8 cellular contexts compared by ENCODE assay signal in the genomic region with DNA sequence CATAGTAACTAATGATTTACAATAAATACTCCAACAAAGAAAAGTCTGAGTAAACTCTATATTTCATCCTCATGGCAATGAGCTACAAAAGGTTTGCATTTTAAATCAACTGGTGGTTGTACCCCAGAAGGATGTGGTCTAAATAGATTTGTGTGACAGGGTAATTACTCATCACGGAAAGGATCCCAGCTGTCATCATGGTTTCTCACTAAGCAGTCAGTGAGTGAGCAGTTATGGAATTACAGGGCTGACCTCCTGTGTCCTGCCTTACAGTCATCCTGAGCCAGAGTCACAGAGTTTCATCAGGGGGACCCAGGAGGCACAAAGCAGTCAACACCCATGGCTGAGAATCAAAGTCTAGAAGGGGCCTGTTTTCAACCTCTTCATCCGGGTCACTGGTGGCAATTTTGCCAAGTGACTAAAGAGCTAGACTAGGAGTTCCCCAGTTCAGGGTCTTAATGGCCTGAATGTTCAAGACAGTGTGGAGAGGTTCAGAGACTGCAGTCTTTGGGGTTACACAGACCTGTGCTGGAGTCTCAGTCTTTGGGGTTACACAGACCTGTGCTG.
DNase-seq lines count a peak whose midpoint lies in the region; ATAC-seq, FAIRE-seq and TF ChIP-seq lines count a peak whose summit lies in the region.

No MANE protein-coding gene starts in this region.

- TF ChIP-seq POLR2A in GM18505 (IDR thresholded peaks at IDR 0.05; ENCODE audit: borderline replicate concordance, extremely low read depth, insufficient read depth, insufficient read length) = no peak
- no peak for TF ChIP-seq POLR2A in H54 (IDR thresholded peaks at IDR 0.05; ENCODE audit: low read depth, low read length)

- FAIRE-seq in H54 (lab: Jason Lieb, UNC) = peak; percentile 100

- H3K4me2 ChIP-seq in mammary epithelial cell (ENCODE audit: insufficient read depth, low read depth, low read length) = peak overlapping the region; percentile 65

- H2AFZ ChIP-seq in mammary epithelial cell (ENCODE audit: low read depth, low read length) = peak overlapping the region; percentile 77

- intact Hi-C loops in mammary epithelial cell (cut with micrococcal nuclease) = loop anchor here (5.0 kb wide), 2 partner anchors 238 to 623 kb away; a partner anchor contains a TSS

- peak overlapping the region; percentile 48 for H3K9ac ChIP-seq in mammary epithelial cell (ENCODE audit: insufficient read depth, low read length)

- peaks cover 2% of the 10 kb centered on the region for H3K9me3 ChIP-seq in mammary epithelial cell (replicated peaks; ENCODE audit: insufficient read depth, low read length)
- H3K9me3 ChIP-seq in right atrium auricular region = no peaks in the 10 kb centered on the region

- no peaks in the 10 kb centered on the region for H3K79me2 ChIP-seq in mammary epithelial cell (ENCODE audit: insufficient read depth, low read length)

- H3K27ac ChIP-seq in mammary epithelial cell (ENCODE audit: insufficient read depth, low read depth, low read length) (peak overlapping the region; percentile 90), right atrium auricular region (no peak overlapping the region)

- dilution Hi-C loops in mammary epithelial cell (cut with HindIII; ENCODE audit: low sequenced_read_pairs) = no loop called here

- no peak overlapping the region for H3K4me3 ChIP-seq in mammary epithelial cell (replicated peaks in 1 of 3; ENCODE audit: insufficient read depth in 1 of 3, low read depth in 2 of 3, low read length in 3 of 3)
- no peak overlapping the region for H3K4me3 ChIP-seq in right atrium auricular region

- no TSS peak for BruUV-seq in mammary epithelial cell (replicated peaks; lab: Mats Ljungman, UMichigan)

- DNase-seq in H54 (ENCODE audit: insufficient read length, low spot score) (peak; percentile 45), NCI-H226 (peak; percentile 16), mammary epithelial cell (peak; percentile 96), NCI-H146 treated with DMSO at 0.1 percent for 48 hours (lab: John Stamatoyannopoulos, UW; ENCODE audit: unreplicated experiment) (no peak), right atrium auricular region (ENCODE audit: low spot score) (no peak), DMS153 (lab: John Stamatoyannopoulos, UW) (no peak)
- peak; percentile 33 to 56 for DNase-seq in stimulated activated CD4-positive, alpha-beta T cell treated with anti-CD3 and anti-CD28 coated beads, Interleukin-4, amount 100 ng/mL, for 48 hours (ENCODE audit: low read depth in 2 of 2)

- in situ Hi-C loops in mammary epithelial cell (cut with MboI; ENCODE audit: low sequenced_read_pairs in 2 of 2) = no loop called here

- H3K36me3 ChIP-seq in mammary epithelial cell (ENCODE audit: insufficient read depth, low read length) = no peaks in the 10 kb centered on the region
- no peaks in the 10 kb centered on the region for H3K36me3 ChIP-seq in right atrium auricular region

- TF ChIP-seq CTCF in mammary epithelial cell (conservative IDR thresholded peaks at IDR 0.05 in 1 of 2, IDR thresholded peaks at IDR 0.05 in 1 of 2; ENCODE audit: extremely low read depth in 1 of 2, insufficient read depth in 1 of 2, low read depth in 1 of 2, low read length in 2 of 2) (no peak), right atrium auricular region (IDR thresholded peaks at IDR 0.05) (no peak)

- WGBS in mammary epithelial cell (ENCODE audit: low coverage, missing lambda C conversion rate) = 0% methylated on average over 2 of the region's 2 CpGs

- CTCF ChIA-PET in mammary epithelial cell (lab: Charles Lee; ENCODE audit: low non-redundant PET) = interaction anchor here (0.8 kb wide), 1 partner anchor 535 kb away, joined by 7 read pairs; no protein-coding TSS in a partner anchor

- H3K4me1 ChIP-seq in mammary epithelial cell (ENCODE audit: insufficient read depth, low read length) (peaks cover 42% of the 10 kb centered on the region), right atrium auricular region (no peaks in the 10 kb centered on the region)

- ATAC-seq in GM18505 (IDR thresholded peaks at IDR 0.05; ENCODE audit: unreplicated experiment) = peak; percentile 88

- H4K20me1 ChIP-seq in mammary epithelial cell (ENCODE audit: insufficient read depth, low read length) = no peaks in the 10 kb centered on the region

- H3K27me3 ChIP-seq in mammary epithelial cell (ENCODE audit: insufficient read depth, low read length) = no peaks in the 10 kb centered on the region
- no peaks in the 10 kb centered on the region for H3K27me3 ChIP-seq in right atrium auricular region

Comparison
In these comparisons a context has a peak if more than half of its experiments do, and no peak if none do; other contexts are left out.
1. DNase-seq: peak in H54 (single experiment), NCI-H226 (single experiment), mammary epithelial cell (single experiment) and stimulated activated CD4-positive, alpha-beta T cell treated with anti-CD3 and anti-CD28 coated beads, Interleukin-4, amount 100 ng/mL, for 48 hours (2 of 2); none in NCI-H146 treated with DMSO at 0.1 percent for 48 hours (single experiment), right atrium auricular region (single experiment) and DMS153 (single experiment).